Comparison of ENCODE assay signal across 10 cellular contexts in genomic region chr5:179734536-179735164, GRCh38. TPM values are rescaled to one million over a fixed set of nuclear protein-coding genes. Genes with fewer than 3 reads are reported as not detected.
DNase-seq lines count a peak whose midpoint lies in the region; ATAC-seq and TF ChIP-seq lines count a peak whose summit lies in the region.
"Had no signal": no experiment of that assay in that cellular context is flagged by ENCODE, and none has a peak within 500 bp of the region (broad histone marks: within the 10 kb centered on the region; RNA-seq: fewer than 3 reads in every experiment).

No MANE protein-coding gene starts in this region.

- peaks cover 22 to 66% (median 59%) of the 10 kb centered on the region in 4 donors for H3K4me1 Mint-ChIP-seq in naive thymus-derived CD8-positive, alpha-beta T cell

- no peaks in the 10 kb centered on the region for H3K9me3 Mint-ChIP-seq in naive thymus-derived CD8-positive, alpha-beta T cell

- H3K9me1 ChIP-seq in IMR-90 (ENCODE audit: insufficient read depth, low read length): no peaks in the 10 kb centered on the region; the same call in none of the 2 replicates

- intact Hi-C loops in IMR-90 (cut with micrococcal nuclease): loop anchor here (5.0 kb wide), 1 partner anchor 37 kb away; the partner anchor contains the start of gene CANX

- no peak overlapping the region for H4K5ac ChIP-seq in IMR-90 (ENCODE audit: low read depth, low read length)

- H2BK20ac ChIP-seq in IMR-90 (ENCODE audit: low read depth, low read length): no peak overlapping the region

- H3K27me3 ChIP-seq in IMR-90 (ENCODE audit: control insufficient read depth, insufficient read depth, low read length): no peaks in the 10 kb centered on the region
- H3K27me3 ChIP-seq in Peyer's patch: no peaks in the 10 kb centered on the region
- H3K27me3 ChIP-seq in foreskin keratinocyte: no peaks in the 10 kb centered on the region

- no peak for TF ChIP-seq RAD21 in IMR-90 (IDR thresholded peaks at IDR 0.05; ENCODE audit: low read length)

- peaks cover 63% of the 10 kb centered on the region for H4K20me1 ChIP-seq in IMR-90 (ENCODE audit: insufficient read depth, low read length)

- H2BK120ac ChIP-seq in IMR-90 (ENCODE audit: low read depth, low read length): no peak overlapping the region

- H3K4me1 ChIP-seq in IMR-90 (ENCODE audit: control insufficient read depth, insufficient read depth, low read length) (peaks cover 11% of the 10 kb centered on the region), Peyer's patch (peaks cover 0 to 33% (median 4%) of the 10 kb centered on the region in 4 donors), foreskin keratinocyte (peaks cover 6% of the 10 kb centered on the region)

- H2AK9ac ChIP-seq in IMR-90 (replicated peaks; ENCODE audit: low read depth, low read length, poor library complexity): no peak overlapping the region

- POLR2A ChIA-PET in IMR-90 (lab: Charles Lee; ENCODE audit: unreplicated experiment): no interaction called here
- POLR2A ChIA-PET in naive thymus-derived CD8-positive, alpha-beta T cell (lab: Charles Lee): interaction anchor here (2.1 kb wide), 1 partner anchor 111 kb away, joined by 9 read pairs; the partner anchor contains the start of gene HNRNPH1

- H2AFZ ChIP-seq in IMR-90 (replicated peaks; ENCODE audit: low read length, poor library complexity): no peak overlapping the region

- peak overlapping the region; percentile 79 for H3K4me3 ChIP-seq in AG10803 (ENCODE audit: low read length)
- peak overlapping the region; percentile 93; the same call in 1 of the 2 replicates for H3K4me3 ChIP-seq in IMR-90 (ENCODE audit: insufficient read depth, low read depth, low read length)
- H3K4me3 ChIP-seq in Peyer's patch: peak overlapping the region in 2 of 4 donors; percentile 93 to 98

- peaks cover 3 to 39% of the 10 kb centered on the region in 2 experiments; a peak in 3 of 4 replicates for H3K79me1 ChIP-seq in IMR-90 (ENCODE audit: low read depth in 1 of 2, low read length in 2 of 2)

- 0 out of 2 replicates have a peak overlapping the region, but pooled peaks have one; percentile 25 for H3K4ac ChIP-seq in IMR-90 (ENCODE audit: low read depth, low read length)

- H3K56ac ChIP-seq in IMR-90 (ENCODE audit: extremely low read depth, insufficient read depth, low read length): no peak overlapping the region; the same call in 1 of the 2 replicates

- WGBS in IMR-90 (ENCODE audit: extremely low coverage in 2 of 2, insufficient read length in 1 of 2), 2 experiments: 34% methylated on average over 3 of the region's 12 CpGs; no CpG with 5 or more reads in 1 of the 2 experiments

- H3K36me3 ChIP-seq in IMR-90 (ENCODE audit: control insufficient read depth, insufficient read depth, low read length) (peaks cover 5% of the 10 kb centered on the region), Peyer's patch (peaks cover 0 to 19% (median 0%) of the 10 kb centered on the region in 3 donors)

- peak overlapping the region; percentile 43 to 97 (median 94) for H3K27ac Mint-ChIP-seq in naive thymus-derived CD8-positive, alpha-beta T cell

- peak overlapping the region in 1 of 2 experiments; percentile 12; a peak in 1 of 4 replicates for H4K8ac ChIP-seq in IMR-90 (ENCODE audit: low read depth in 2 of 2, low read length in 2 of 2)

- DNase-seq in AG10803 (ENCODE audit: low read depth) (no peak), IMR-90 (no peak), caudate nucleus (lab: John Stamatoyannopoulos, UW) (no peak), Peyer's patch (no peak), foreskin keratinocyte (no peak), cerebellum (ENCODE audit: low spot score) (no peak)
- no peak for DNase-seq in naive thymus-derived CD8-positive, alpha-beta T cell
- DNase-seq in activated effector memory CD4-positive, alpha-beta T cell treated with Interleukin-2 at 50 U/mL for 16 hours: no peak
- DNase-seq: central memory CD4-positive, alpha-beta T cell; RPMI8226 had no signal

- CTCF ChIA-PET in IMR-90 (lab: Yijun Ruan, JAX): no interaction called here

- H3K27ac ChIP-seq in IMR-90 (ENCODE audit: insufficient read depth, low read length): no peak overlapping the region
- peak overlapping the region; percentile 21 for H3K27ac ChIP-seq in caudate nucleus (ENCODE audit: low read depth, low read length)
- no peak overlapping the region for H3K27ac ChIP-seq in Peyer's patch
- no peak overlapping the region for H3K27ac ChIP-seq in foreskin keratinocyte

- no peak overlapping the region; the same call in 1 of the 2 replicates for H3K14ac ChIP-seq in IMR-90 (replicated peaks; ENCODE audit: low read depth, low read length)

- peak overlapping the region; percentile 31 for H3K23ac ChIP-seq in IMR-90 (ENCODE audit: low read depth, low read length)

- peak overlapping the region; percentile 91 for H3K4me2 ChIP-seq in IMR-90 (ENCODE audit: low read depth, low read length)

- peak overlapping the region; percentile 79; the same call in 1 of the 2 replicates for H3K9ac ChIP-seq in IMR-90 (ENCODE audit: low read depth, low read length)

- TF ChIP-seq CTCF in AG10803 (conservative IDR thresholded peaks at IDR 0.05; ENCODE audit: low read length) (no peak), IMR-90 (conservative IDR thresholded peaks at IDR 0.05; ENCODE audit: low read depth, low read length) (no peak), Peyer's patch (IDR thresholded peaks at IDR 0.05) (no peak), foreskin keratinocyte (conservative IDR thresholded peaks at IDR 0.05) (no peak)

- H2BK15ac ChIP-seq in IMR-90 (ENCODE audit: low read depth, low read length): no peak overlapping the region

- peak overlapping the region; percentile 77 to 96 (median 94) for H3K4me3 Mint-ChIP-seq in naive thymus-derived CD8-positive, alpha-beta T cell

- ATAC-seq in IMR-90 (ENCODE audit: low read depth) (no peak), foreskin keratinocyte (no peak)
- no peak for ATAC-seq in naive thymus-derived CD8-positive, alpha-beta T cell

- H2AK5ac ChIP-seq in IMR-90 (ENCODE audit: low read depth, low read length): no peak overlapping the region

- H3K9me3 ChIP-seq in IMR-90 (ENCODE audit: control insufficient read depth, insufficient read depth, low read length) (no peaks in the 10 kb centered on the region), Peyer's patch (no peaks in the 10 kb centered on the region)

- BruUV-seq in IMR-90 (replicated peaks; lab: Mats Ljungman, UMichigan): no TSS peak

- no peak overlapping the region for H4K91ac ChIP-seq in IMR-90 (ENCODE audit: insufficient read depth, low read depth, low read length)

- TF ChIP-seq POLR2A in IMR-90 (IDR thresholded peaks at IDR 0.05; ENCODE audit: low read depth, low read length): no peak
- TF ChIP-seq POLR2A in Peyer's patch (IDR thresholded peaks at IDR 0.05): no peak

- in situ Hi-C loops in IMR-90 (cut with MboI; ENCODE audit: low sequenced_read_pairs): no loop called here

- H3K36me3 Mint-ChIP-seq in naive thymus-derived CD8-positive, alpha-beta T cell: peaks cover 0 to 34% (median 3%) of the 10 kb centered on the region in 3 donors

- H3K27me3 Mint-ChIP-seq in naive thymus-derived CD8-positive, alpha-beta T cell: no peaks in the 10 kb centered on the region

- no peak overlapping the region for H2BK5ac ChIP-seq in IMR-90 (ENCODE audit: low read depth, low read length, poor library complexity, severe bottlenecking)

- H3K18ac ChIP-seq in IMR-90 (ENCODE audit: low read depth, low read length): no peak overlapping the region

- dilution Hi-C loops in IMR-90 (cut with HindIII; ENCODE audit: low sequenced_read_pairs, unreplicated experiment): no loop called here

RNA-seq across cellular contexts. Expression of gene MAML1, which starts 2.0 kb away (rescaled TPM):
- total RNA-seq in IMR-90 (2012; rRNA removed) (4.7 TPM in 2 replicates), Peyer's patch (10 to 100 TPM; 29.6 to 43.1 (median 37.3) TPM), foreskin keratinocyte (16.0 and 16.2 TPM in 2 replicates), cerebellum (22.8 TPM)
- polyA plus RNA-seq in IMR-90 (2012; rRNA removed) (10.2 and 20.4 TPM in 2 replicates), foreskin keratinocyte (5.6 and 7.3 TPM in 2 replicates)
- polyA plus RNA-seq in IMR-90 (2012; cell fraction: cytosol; rRNA removed): 4.5 and 7.3 TPM in 2 replicates
- 13.3 and 15.0 TPM in 2 replicates for polyA plus RNA-seq in IMR-90 (2012; cell fraction: nucleus; rRNA removed; ENCODE audit: low replicate concordance)
- 10 to 100 TPM; 45.0 to 48.5 TPM for total RNA-seq in naive thymus-derived CD8-positive, alpha-beta T cell
- 1 to 10 TPM; 2.8 to 9.6 (median 3.3) TPM for polyA plus RNA-seq in naive thymus-derived CD8-positive, alpha-beta T cell

RNA-seq across cellular contexts. Expression of gene CANX, which starts 35.9 kb away (rescaled TPM):
- total RNA-seq in IMR-90 (2012; rRNA removed) (345 and 552 TPM in 2 replicates), Peyer's patch (100 to 1,000 TPM; 171 to 324 (median 287) TPM), foreskin keratinocyte (419 and 450 TPM in 2 replicates), cerebellum (288 TPM)
- polyA plus RNA-seq in IMR-90 (2012; rRNA removed) (216 and 233 TPM in 2 replicates), foreskin keratinocyte (119 and 139 TPM in 2 replicates)
- 37.1 and 61.3 TPM in 2 replicates for polyA plus RNA-seq in IMR-90 (2012; cell fraction: cytosol; rRNA removed)
- polyA plus RNA-seq in IMR-90 (2012; cell fraction: nucleus; rRNA removed; ENCODE audit: low replicate concordance): 10.6 and 62.2 TPM in 2 replicates
- total RNA-seq in naive thymus-derived CD8-positive, alpha-beta T cell: 100 to 1,000 TPM; 219 to 225 TPM
- polyA plus RNA-seq in naive thymus-derived CD8-positive, alpha-beta T cell: 100 to 1,000 TPM; 172 to 220 (median 190) TPM

RNA-seq across cellular contexts. Expression of gene CBY3, which starts 53.8 kb away (rescaled TPM):
- total RNA-seq in IMR-90 (2012; rRNA removed): 0.18 TPM in 1 of 2 replicates, not detected in the other
- polyA plus RNA-seq in IMR-90 (2012; rRNA removed): not detected in 2 replicates
- not detected in 2 replicates for polyA plus RNA-seq in IMR-90 (2012; cell fraction: cytosol; rRNA removed)
- polyA plus RNA-seq in IMR-90 (2012; cell fraction: nucleus; rRNA removed; ENCODE audit: low replicate concordance): not detected in 2 replicates
- under 1 TPM in 1 of 2 experiments, not detected in 1; 0.99 TPM for total RNA-seq in naive thymus-derived CD8-positive, alpha-beta T cell
- under 1 TPM in 2 of 3 donors, not detected in 1; 0.62 to 0.66 TPM for polyA plus RNA-seq in naive thymus-derived CD8-positive, alpha-beta T cell
- not detected for total RNA-seq in Peyer's patch
- total RNA-seq in foreskin keratinocyte: not detected in 2 replicates
- not detected in 2 replicates for polyA plus RNA-seq in foreskin keratinocyte
- 0.64 TPM for total RNA-seq in cerebellum

RNA-seq across cellular contexts. Expression of gene LTC4S, which starts 59.1 kb away (rescaled TPM):
- total RNA-seq in IMR-90 (2012; rRNA removed) (not detected in 2 replicates), Peyer's patch (10 to 100 TPM in 1 of 4 donors, 1 to 10 TPM in 2, not detected in 1; 1.9 to 12.4 (median 3.6) TPM), foreskin keratinocyte (0.60 and 0.71 TPM in 2 replicates), cerebellum (2.7 TPM)
- polyA plus RNA-seq in IMR-90 (2012; rRNA removed) (0.72 and 1.9 TPM in 2 replicates), foreskin keratinocyte (0.58 and 0.80 TPM in 2 replicates)
- polyA plus RNA-seq in IMR-90 (2012; cell fraction: cytosol; rRNA removed): 1.3 and 3.2 TPM in 2 replicates
- polyA plus RNA-seq in IMR-90 (2012; cell fraction: nucleus; rRNA removed; ENCODE audit: low replicate concordance): 2.3 and 12.6 TPM in 2 replicates
- 1 to 10 TPM; 5.5 to 6.1 TPM for total RNA-seq in naive thymus-derived CD8-positive, alpha-beta T cell
- polyA plus RNA-seq in naive thymus-derived CD8-positive, alpha-beta T cell: 1 to 10 TPM; 1.5 to 2.9 (median 2.0) TPM
